ENCODE assay signal across 1 cellular context in genomic region chr1:201565771-201566528, GRCh38.
TF ChIP-seq lines count a peak whose summit lies in the region.

No MANE protein-coding gene starts in this region.

TF ChIP-seq in K562, 482 proteins besides CTCF, POLR2A, EP300 and RAD21 (continued from another document and continues in another):
- TF ChIP-seq GTF2F1 (IDR thresholded peaks at IDR 0.05; ENCODE audit: low read depth, low read length) (no peak), NFXL1 (CRISPR knock-in tag; IDR thresholded peaks at IDR 0.05) (no peak), ARID1B (IDR thresholded peaks at IDR 0.05) (no peak), SMAD4 (CRISPR knock-in tag; conservative IDR thresholded peaks at IDR 0.05) (0 out of 2 replicates have a peak, but pooled peaks have one; percentile 25), CREBBP (IDR thresholded peaks at IDR 0.05; ENCODE audit: low read depth, low read length) (no peak), ZNF146 (CRISPR knock-in tag; IDR thresholded peaks at IDR 0.05; ENCODE audit: unreplicated experiment) (no peak), E2F3 (CRISPR knock-in tag; IDR thresholded peaks at IDR 0.05) (peak; percentile 64; the same call in 1 of the 2 replicates), ZFX (CRISPR knock-in tag; IDR thresholded peaks at IDR 0.05) (no peak), HIVEP1 (CRISPR knock-in tag; IDR thresholded peaks at IDR 0.05) (no peak), DPF2 (IDR thresholded peaks at IDR 0.05) (no peak), MGA (IDR thresholded peaks at IDR 0.05) (no peak), HDAC8 (tag; IDR thresholded peaks at IDR 0.05) (peak; percentile 42; the same call in 1 of the 2 replicates), ZNF639 (CRISPR knock-in tag; conservative IDR thresholded peaks at IDR 0.05 in 1 of 2, IDR thresholded peaks at IDR 0.05 in 1 of 2) (no peak), KLF16 (IDR thresholded peaks at IDR 0.05) (no peak), HDAC6 (IDR thresholded peaks at IDR 0.05; ENCODE audit: low read depth, low read length) (no peak), SIN3B (IDR thresholded peaks at IDR 0.05; ENCODE audit: low read depth) (no peak), SRSF3 (IDR thresholded peaks at IDR 0.05; ENCODE audit: insufficient read depth, low read length) (no peak), ZNF583 (CRISPR knock-in tag; IDR thresholded peaks at IDR 0.05) (0 out of 2 replicates have a peak, but pooled peaks have one; percentile 41), ZNF311 (CRISPR knock-in tag; IDR thresholded peaks at IDR 0.05) (peak; percentile 12), NUFIP1 (IDR thresholded peaks at IDR 0.05; ENCODE audit: partially characterized antibody) (no peak), ATF4 (CRISPR knock-in tag; IDR thresholded peaks at IDR 0.05) (peak; percentile 45; the same call in 1 of the 2 replicates), GATAD2A (IDR thresholded peaks at IDR 0.05) (0 out of 2 replicates have a peak, but pooled peaks have one; percentile 45), ZBTB34 (CRISPR knock-in tag; IDR thresholded peaks at IDR 0.05) (no peak), PTBP1 (IDR thresholded peaks at IDR 0.05; ENCODE audit: low read depth, low read length) (no peak), SUPT5H (IDR thresholded peaks at IDR 0.05) (no peak), E2F8 (IDR thresholded peaks at IDR 0.05; ENCODE audit: low read depth, partially characterized antibody) (no peak), IRF9 (tag; IDR thresholded peaks at IDR 0.05) (0 out of 2 replicates have a peak, but pooled peaks have one; percentile 8), ATF7 (IDR thresholded peaks at IDR 0.05) (no peak), PRMT5 (CRISPR knock-in tag; IDR thresholded peaks at IDR 0.05) (no peak), CXXC5 (CRISPR knock-in tag; IDR thresholded peaks at IDR 0.05) (no peak), ARID3B (CRISPR knock-in tag; IDR thresholded peaks at IDR 0.05; ENCODE audit: borderline replicate concordance) (peak; percentile 71; the same call in 1 of the 2 replicates), IRF2 (CRISPR knock-in tag; IDR thresholded peaks at IDR 0.05) (no peak), ZMIZ1 (IDR thresholded peaks at IDR 0.05; ENCODE audit: low read depth in 2 of 2, low read length in 2 of 2) (no peak), DLX4 (CRISPR knock-in tag; IDR thresholded peaks at IDR 0.05) (no peak)
